Comparison of ENCODE assay signal across 8 cellular contexts in the genomic region with DNA sequence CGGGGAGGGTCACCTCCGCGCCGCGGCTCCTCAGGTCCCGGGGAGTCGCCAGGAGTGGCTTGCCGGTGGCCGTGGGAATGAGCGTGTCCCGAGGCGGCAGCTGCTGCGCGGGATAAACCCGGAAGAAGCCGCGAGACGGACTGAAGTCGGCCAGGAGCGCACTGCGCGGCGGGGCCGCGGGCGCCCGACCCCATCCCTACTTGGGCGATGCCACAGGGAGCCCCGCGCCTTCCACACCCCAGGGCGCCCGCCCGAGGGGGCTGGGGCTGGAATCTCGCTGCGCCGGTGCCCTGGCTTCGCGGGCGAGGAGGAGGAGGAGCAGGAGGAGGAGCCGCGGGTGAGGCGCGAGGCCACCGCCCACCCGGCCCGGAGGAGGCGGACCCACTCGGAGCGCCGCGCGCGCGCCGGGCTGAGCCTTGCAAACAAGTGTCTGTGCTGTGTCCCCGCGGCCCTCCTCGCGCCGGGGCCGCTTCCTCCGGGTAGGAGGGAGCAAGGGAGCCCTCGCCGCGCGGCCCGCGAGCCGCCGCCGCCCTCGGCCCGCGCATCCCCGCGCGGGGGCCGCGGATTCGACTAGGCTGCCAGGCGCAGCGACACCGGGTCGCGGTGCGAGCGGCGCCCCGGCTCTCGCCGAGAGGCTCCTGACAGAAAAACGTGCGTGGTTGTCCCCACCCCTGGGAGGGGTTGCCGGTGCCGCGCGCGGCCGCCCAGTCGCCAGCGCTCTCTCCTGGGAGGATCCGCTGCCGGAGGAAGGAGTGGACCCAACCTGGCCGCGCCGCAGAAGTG. TPM values are rescaled to one million over a fixed set of nuclear protein-coding genes. Genes with fewer than 3 reads are reported as not detected.
DNase-seq lines count a peak whose midpoint lies in the region; ATAC-seq and TF ChIP-seq lines count a peak whose summit lies in the region.

ZDHHC14 (plus strand) TSS at position 412 of the 783 bp plus-strand sequence.

- H3K27ac Mint-ChIP-seq in neural progenitor cell: no peak within 1 kb of the TSS

- H4K20me1 ChIP-seq in KMS-11 (ENCODE audit: insufficient read depth) (no peaks in the 10 kb centered on the region), neural progenitor cell (ENCODE audit: low read depth) (peaks cover 31% of the 10 kb centered on the region)

- H3K9ac ChIP-seq in KMS-11 (peak within 1 kb of the TSS; percentile 59), neural progenitor cell (no peak within 1 kb of the TSS), stomach smooth muscle (ENCODE audit: low read length in 2 of 2) (peak within 1 kb of the TSS; percentile 72 to 80)

- no peaks in the 10 kb centered on the region for H3K27me3 ChIP-seq in KMS-11 (ENCODE audit: insufficient read depth, low read depth)
- H3K27me3 ChIP-seq in neural progenitor cell: peaks cover 41% of the 10 kb centered on the region
- no peaks in the 10 kb centered on the region for H3K27me3 ChIP-seq in stomach smooth muscle (ENCODE audit: control insufficient read depth in 1 of 2, insufficient read depth in 2 of 2, low read length in 2 of 2)

- H3K4me1 ChIP-seq in KMS-11 (ENCODE audit: low read depth, poor library complexity, severe bottlenecking) (peaks cover 8% of the 10 kb centered on the region), neural progenitor cell (peaks cover 16% of the 10 kb centered on the region), stomach smooth muscle (ENCODE audit: control insufficient read depth, insufficient read depth, low read length) (peaks cover 13% of the 10 kb centered on the region)

- H3K4me3 Mint-ChIP-seq in neural progenitor cell: peak within 1 kb of the TSS; percentile 93

- H3K9me3 Mint-ChIP-seq in neural progenitor cell: no peaks in the 10 kb centered on the region

- H3K9me3 ChIP-seq in neural progenitor cell (ENCODE audit: low read depth) (no peaks in the 10 kb centered on the region), stomach smooth muscle (ENCODE audit: control insufficient read depth in 2 of 2, low read length in 2 of 2) (no peaks in the 10 kb centered on the region)

- H3K27ac ChIP-seq in KMS-11: peak within 1 kb of the TSS; percentile 54
- H3K27ac ChIP-seq in neural progenitor cell: no peak within 1 kb of the TSS
- peak within 1 kb of the TSS; percentile 82 for H3K27ac ChIP-seq in stomach smooth muscle (ENCODE audit: low read length)

- peak; percentile 71 for ATAC-seq in GM21786 (IDR thresholded peaks at IDR 0.05; ENCODE audit: unreplicated experiment)

- peaks cover 3% of the 10 kb centered on the region for H3K27me3 Mint-ChIP-seq in neural progenitor cell (ENCODE audit: insufficient read depth, low read depth)

- H3K4me3 ChIP-seq in KMS-11 (IDR thresholded peaks at IDR 0.05; ENCODE audit: insufficient read depth, low read depth, low read length) (no peak within 1 kb of the TSS), foreskin fibroblast (ENCODE audit: low read depth in 1 of 2, low read length in 2 of 2) (peak within 1 kb of the TSS; percentile 84 to 86), neural progenitor cell (peak within 1 kb of the TSS; percentile 89), stomach smooth muscle (ENCODE audit: low read length in 2 of 2) (peak within 1 kb of the TSS; percentile 86 to 90)

- peak; percentile 96 for DNase-seq in Daoy (ENCODE audit: low read depth)
- DNase-seq in SHP77 treated with DMSO at 0.1 percent for 48 hours (lab: John Stamatoyannopoulos, UW): peak; percentile 51
- peak; percentile 82 for DNase-seq in activated gamma-delta T cell treated with anti-CD3 and anti-CD28 coated beads, Interleukin-2, amount 50 U/mL, for 16 hours (ENCODE audit: low read depth)
- peak; percentile 90 to 97 for DNase-seq in foreskin fibroblast
- DNase-seq in neural progenitor cell (ENCODE audit: low spot score): peak; percentile 79

- H3K4me1 Mint-ChIP-seq in neural progenitor cell: peaks cover 22% of the 10 kb centered on the region

- H2AFZ ChIP-seq in KMS-11 (ENCODE audit: low read depth) (peak within 1 kb of the TSS; percentile 83), neural progenitor cell (replicated peaks) (peak within 1 kb of the TSS; percentile 66)

- peaks cover 2% of the 10 kb centered on the region for H3K36me3 Mint-ChIP-seq in neural progenitor cell

- H3F3A ChIP-seq in neural progenitor cell (ENCODE audit: low read depth): peaks cover 3% of the 10 kb centered on the region

- H3K36me3 ChIP-seq in KMS-11 (ENCODE audit: insufficient read depth) (no peaks in the 10 kb centered on the region), neural progenitor cell (no peaks in the 10 kb centered on the region), stomach smooth muscle (ENCODE audit: control insufficient read depth in 2 of 2, insufficient read depth in 2 of 2, low read length in 2 of 2) (no peaks in the 10 kb centered on the region)

- H3K4me2 ChIP-seq in KMS-11: peak within 1 kb of the TSS; percentile 81
- peak within 1 kb of the TSS; percentile 88 for H3K4me2 ChIP-seq in neural progenitor cell

- H3K79me2 ChIP-seq in KMS-11 (ENCODE audit: insufficient read depth, low read depth) (no peaks in the 10 kb centered on the region), neural progenitor cell (ENCODE audit: low read depth) (peaks cover 3% of the 10 kb centered on the region)

- no peak for TF ChIP-seq CTCF in KMS-11 (conservative IDR thresholded peaks at IDR 0.05; ENCODE audit: low read depth, low read length)
- no peak for TF ChIP-seq CTCF in foreskin fibroblast (IDR thresholded peaks at IDR 0.05; ENCODE audit: low read depth, low read length)
- no peak for TF ChIP-seq CTCF in neural progenitor cell (IDR thresholded peaks at IDR 0.05)

RNA-seq across cellular contexts. Expression of gene ZDHHC14, which starts in this region (rescaled TPM):
- total RNA-seq in Daoy (2014; rRNA removed; shearing (Covaris generic)): 6.5 and 12.2 TPM in 2 replicates
- 7.1 and 14.5 TPM in 2 replicates for total RNA-seq in neural progenitor cell (ENCODE audit: low replicate concordance)
